16 cellular contexts compared by ENCODE assay signal in genomic region chr7:104963378-104963990, GRCh38. TPM values are rescaled to one million over a fixed set of nuclear protein-coding genes. Genes with fewer than 3 reads are reported as not detected.
DNase-seq lines count a peak whose midpoint lies in the region; ATAC-seq and TF ChIP-seq lines count a peak whose summit lies in the region.
"Had no signal": no experiment of that assay in that cellular context is flagged by ENCODE, and none has a peak within 500 bp of the region (broad histone marks: within the 10 kb centered on the region; RNA-seq: fewer than 3 reads in every experiment).

No MANE protein-coding gene starts in this region.

- CTCF ChIA-PET in activated B cell treated with CpG ODN at 0.5 μM for 24 hours (lab: Charles Lee) = interaction anchor here (1.4 to 1.7 kb wide), 2 partner anchors 17 to 40 kb away, joined by 3 to 4 read pairs; no protein-coding TSS in a partner anchor

- H3K36me3 Mint-ChIP-seq in activated naive CD8-positive, alpha-beta T cell treated with anti-CD3 and anti-CD28 coated beads, Interleukin-2, amount 50 U/mL, for 24 hours (ENCODE audit: low read depth) = peaks cover 13% of the 10 kb centered on the region
- peaks cover 15% of the 10 kb centered on the region for H3K36me3 Mint-ChIP-seq in activated naive CD8-positive, alpha-beta T cell treated with anti-CD3 and anti-CD28 coated beads for 36 hours
- peaks cover 59% of the 10 kb centered on the region for H3K36me3 Mint-ChIP-seq in activated B cell treated with CpG ODN at 0.5 μM for 24 hours (ENCODE audit: low read depth)

- H3K4me1 ChIP-seq in right cardiac atrium (ENCODE audit: control insufficient read depth, insufficient read depth, low read length) = peaks cover 16% of the 10 kb centered on the region
- H3K4me1 ChIP-seq in testis = peaks cover 8% of the 10 kb centered on the region

- no peak for TF ChIP-seq POLR2A in testis (IDR thresholded peaks at IDR 0.05)

- DNase-seq in activated naive CD8-positive, alpha-beta T cell treated with anti-CD3 and anti-CD28 coated beads, Interleukin-2, amount 50 U/mL, for 24 hours = no peak
- DNase-seq in activated naive CD8-positive, alpha-beta T cell treated with anti-CD3 and anti-CD28 coated beads for 36 hours = no peak
- no peak for DNase-seq in activated B cell treated with CpG ODN at 0.5 μM for 24 hours
- DNase-seq in right cardiac atrium = no peak
- DNase-seq in testis = no peak
- DNase-seq in occipital lobe (lab: John Stamatoyannopoulos, UW) = no peak
- DNase-seq: H9, hippocampal formation, NCI-H187, NCI-H526 treated with DMSO at 0.1 percent for 48 hours, nucleus accumbens, SJCRH30, spleen had no signal

- H3K27ac Mint-ChIP-seq in activated naive CD8-positive, alpha-beta T cell treated with anti-CD3 and anti-CD28 coated beads, Interleukin-2, amount 50 U/mL, for 24 hours = peak overlapping the region; percentile 16
- no peak overlapping the region for H3K27ac Mint-ChIP-seq in activated naive CD8-positive, alpha-beta T cell treated with anti-CD3 and anti-CD28 coated beads for 36 hours
- H3K27ac Mint-ChIP-seq in activated B cell treated with CpG ODN at 0.5 μM for 24 hours = peak overlapping the region; percentile 56

- intact Hi-C loops in activated B cell treated with CpG ODN at 0.5 μM for 24 hours (cut with micrococcal nuclease) (no loop called here), right cardiac atrium (cut with DNase I) (no loop called here), testis (cut with DNase I; ENCODE audit: low total_unique reads) (no loop called here)

- no peaks in the 10 kb centered on the region for H3K36me3 ChIP-seq in testis (ENCODE audit: low read depth, missing control alignments)
- H3K36me3 ChIP-seq: SJCRH30 had no signal

- H3K9me3 ChIP-seq in right cardiac atrium (ENCODE audit: control insufficient read depth, low read length) (no peaks in the 10 kb centered on the region), testis (no peaks in the 10 kb centered on the region)
- H3K9me3 ChIP-seq: spleen had no signal

- H3K27me3 ChIP-seq in right cardiac atrium (ENCODE audit: control insufficient read depth, insufficient read depth) (no peaks in the 10 kb centered on the region), testis (no peaks in the 10 kb centered on the region)
- H3K27me3 ChIP-seq: SJCRH30, spleen had no signal

- TF ChIP-seq CTCF in activated B cell treated with CpG ODN at 0.5 μM for 24 hours (IDR thresholded peaks at IDR 0.05) (no peak), testis (IDR thresholded peaks at IDR 0.05) (no peak)

- 54% methylated on average over 2 of the region's 2 CpGs for WGBS in right cardiac atrium
- WGBS in testis, 2 donors = 56 to 61% methylated on average over 2 of the region's 2 CpGs

- H3K9me3 Mint-ChIP-seq in activated naive CD8-positive, alpha-beta T cell treated with anti-CD3 and anti-CD28 coated beads, Interleukin-2, amount 50 U/mL, for 24 hours = no peaks in the 10 kb centered on the region
- no peaks in the 10 kb centered on the region for H3K9me3 Mint-ChIP-seq in activated naive CD8-positive, alpha-beta T cell treated with anti-CD3 and anti-CD28 coated beads for 36 hours
- no peaks in the 10 kb centered on the region for H3K9me3 Mint-ChIP-seq in activated B cell treated with CpG ODN at 0.5 μM for 24 hours

- H3K27ac ChIP-seq in right cardiac atrium (ENCODE audit: low read length) (peak overlapping the region; percentile 46), testis (peak overlapping the region; percentile 59 to 65)
- H3K27ac ChIP-seq: SJCRH30 had no signal

- H3K4me1 Mint-ChIP-seq in activated naive CD8-positive, alpha-beta T cell treated with anti-CD3 and anti-CD28 coated beads, Interleukin-2, amount 50 U/mL, for 24 hours = peaks cover 32% of the 10 kb centered on the region
- H3K4me1 Mint-ChIP-seq in activated naive CD8-positive, alpha-beta T cell treated with anti-CD3 and anti-CD28 coated beads for 36 hours = peaks cover 4% of the 10 kb centered on the region
- H3K4me1 Mint-ChIP-seq in activated B cell treated with CpG ODN at 0.5 μM for 24 hours = peaks cover 48% of the 10 kb centered on the region

- POLR2A ChIA-PET in activated B cell treated with CpG ODN at 0.5 μM for 24 hours (lab: Charles Lee) = interaction anchor here (1.2 kb wide), 1 partner anchor 18 kb away, joined by 4 read pairs; no protein-coding TSS in a partner anchor

- no peak overlapping the region for H3K4me3 Mint-ChIP-seq in activated naive CD8-positive, alpha-beta T cell treated with anti-CD3 and anti-CD28 coated beads, Interleukin-2, amount 50 U/mL, for 24 hours
- no peak overlapping the region for H3K4me3 Mint-ChIP-seq in activated naive CD8-positive, alpha-beta T cell treated with anti-CD3 and anti-CD28 coated beads for 36 hours
- no peak overlapping the region for H3K4me3 Mint-ChIP-seq in activated B cell treated with CpG ODN at 0.5 μM for 24 hours
- H3K4me3 Mint-ChIP-seq: activated naive CD8-positive, alpha-beta T cell; H9 had no signal

- H3K27me3 Mint-ChIP-seq in activated naive CD8-positive, alpha-beta T cell treated with anti-CD3 and anti-CD28 coated beads, Interleukin-2, amount 50 U/mL, for 24 hours = no peaks in the 10 kb centered on the region
- no peaks in the 10 kb centered on the region for H3K27me3 Mint-ChIP-seq in activated naive CD8-positive, alpha-beta T cell treated with anti-CD3 and anti-CD28 coated beads for 36 hours
- no peaks in the 10 kb centered on the region for H3K27me3 Mint-ChIP-seq in activated B cell treated with CpG ODN at 0.5 μM for 24 hours
- H3K27me3 Mint-ChIP-seq: activated naive CD8-positive, alpha-beta T cell had no signal

- no peak for ATAC-seq in activated naive CD8-positive, alpha-beta T cell treated with anti-CD3 and anti-CD28 coated beads, Interleukin-2, amount 50 U/mL, for 24 hours
- ATAC-seq in activated B cell treated with CpG ODN at 0.5 μM for 24 hours (ENCODE audit: low read depth) = no peak
- ATAC-seq in right cardiac atrium = no peak
- no peak for ATAC-seq in GM19395 (IDR thresholded peaks at IDR 0.05; ENCODE audit: unreplicated experiment)
- no peak for ATAC-seq in GM21717 (IDR thresholded peaks at IDR 0.05; ENCODE audit: unreplicated experiment)

- H3K4me3 ChIP-seq in right cardiac atrium (ENCODE audit: low read length) = no peak overlapping the region
- no peak overlapping the region for H3K4me3 ChIP-seq in testis
- H3K4me3 ChIP-seq: SJCRH30, spleen had no signal

RNA-seq across cellular contexts. Expression of gene KMT2E, which starts 50.5 kb away (rescaled TPM):
- 10 to 100 TPM; 58.0 to 62.4 TPM for total RNA-seq in activated naive CD8-positive, alpha-beta T cell treated with anti-CD3 and anti-CD28 coated beads for 36 hours
- total RNA-seq in activated B cell treated with CpG ODN at 0.5 μM for 24 hours (164 and 183 TPM in 2 replicates), right cardiac atrium (10 to 100 TPM; 49.2 to 73.1 (median 59.1) TPM), testis (100 to 1,000 TPM in 1 of 2 donors, 10 to 100 TPM in 1; 96.6 to 133 TPM), occipital lobe (261 TPM)
- polyA plus RNA-seq in right cardiac atrium (17.8 TPM), testis (ENCODE audit: insufficient read depth, low read depth, low replicate concordance) (21.1 TPM)
